In the genomic region with DNA sequence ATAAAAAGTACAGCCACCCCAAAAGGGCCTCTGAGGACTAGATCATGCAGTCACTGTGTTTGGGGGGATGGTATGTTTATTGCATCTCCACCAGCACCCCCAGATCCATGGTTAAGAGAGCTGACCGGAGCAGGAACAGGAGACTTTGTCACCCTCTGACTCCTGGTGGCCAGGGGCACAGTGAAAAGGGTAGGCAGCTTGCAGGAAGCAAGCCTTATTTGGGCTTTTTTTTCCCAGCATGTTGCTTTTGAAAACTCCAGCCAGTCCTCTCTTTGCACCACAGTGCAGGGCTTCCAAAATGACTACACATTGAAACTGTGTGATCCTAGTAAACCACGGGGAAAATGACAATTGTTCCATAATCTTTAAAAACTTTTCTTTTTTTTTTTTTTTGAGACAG, we compare ENCODE assay signal across 31 cellular contexts. TPM values are rescaled to one million over a fixed set of nuclear protein-coding genes. Genes with fewer than 3 reads are reported as not detected.
"Had no signal": no experiment of that assay in that cellular context is flagged by ENCODE, and none has a peak within 500 bp of the region (broad histone marks: within the 10 kb centered on the region; RNA-seq: fewer than 3 reads in every experiment).

No MANE protein-coding gene starts in this region.

- H3K4me3 ChIP-seq: ovary, psoas muscle, skin epidermis, smooth muscle cell, spleen, suprapubic skin, testis, tibial artery, transverse colon, upper lobe of right lung, uterus had no signal

- H3K27me3 ChIP-seq: ovary, spleen, suprapubic skin, testis, tibial artery, transverse colon, upper lobe of right lung, uterus had no signal

- H3K79me2 ChIP-seq: parathyroid adenoma had no signal

- H3K9me3 Mint-ChIP-seq: naive thymus-derived CD4-positive, alpha-beta T cell; natural killer cell; nephron; stimulated activated memory B cell treated with anti-CD40 and anti-IgM and Interleukin-4, amounts not matched to agents 10 μg/mL and 1 μg/mL and 100 μg/mL, for 72 hours; stimulated activated naive CD8-positive, alpha-beta T cell treated with anti-CD3 and anti-CD28 coated beads, Interleukin-15, amount 100 ng/mL, for 72 hours; type B pancreatic cell had no signal

- H3K9me3 ChIP-seq: ovary, psoas muscle, spleen, suprapubic skin, testis, tibial artery, transverse colon, upper lobe of right lung, uterus had no signal

- H3K4me2 ChIP-seq: smooth muscle cell had no signal

- ATAC-seq: naive thymus-derived CD4-positive, alpha-beta T cell; natural killer cell; psoas muscle; right cardiac atrium; sciatic nerve; stimulated activated memory B cell treated with anti-CD40 and anti-IgM and Interleukin-4, amounts not matched to agents 10 μg/mL and 1 μg/mL and 100 μg/mL, for 72 hours; stimulated activated naive CD8-positive, alpha-beta T cell treated with anti-CD3 and anti-CD28 coated beads, Interleukin-15, amount 100 ng/mL, for 72 hours; stimulated activated naive CD8-positive, alpha-beta T cell treated with anti-CD3 and anti-CD28 coated beads, Interleukin-15, Interleukin-2, amounts not matched to agents 100 U/mL and 50 U/mL, for 24 hours; upper lobe of right lung had no signal

- H3K36me3 Mint-ChIP-seq: natural killer cell, type B pancreatic cell had no signal

- H3K4me3 Mint-ChIP-seq: naive thymus-derived CD4-positive, alpha-beta T cell; natural killer cell; nephron; stimulated activated memory B cell treated with anti-CD40 and anti-IgM and Interleukin-4, amounts not matched to agents 10 μg/mL and 1 μg/mL and 100 μg/mL, for 72 hours; stimulated activated naive CD8-positive, alpha-beta T cell treated with anti-CD3 and anti-CD28 coated beads, Interleukin-15, amount 100 ng/mL, for 72 hours; type B pancreatic cell had no signal

- H3K27me3 Mint-ChIP-seq: naive thymus-derived CD4-positive, alpha-beta T cell; progenitor cell of endocrine pancreas; stimulated activated memory B cell treated with anti-CD40 and anti-IgM and Interleukin-4, amounts not matched to agents 10 μg/mL and 1 μg/mL and 100 μg/mL, for 72 hours; stimulated activated naive CD8-positive, alpha-beta T cell treated with anti-CD3 and anti-CD28 coated beads, Interleukin-15, amount 100 ng/mL, for 72 hours; type B pancreatic cell had no signal

- H3K27ac Mint-ChIP-seq: naive thymus-derived CD4-positive, alpha-beta T cell; natural killer cell; progenitor cell of endocrine pancreas; stimulated activated memory B cell treated with anti-CD40 and anti-IgM and Interleukin-4, amounts not matched to agents 10 μg/mL and 1 μg/mL and 100 μg/mL, for 72 hours; type B pancreatic cell had no signal

- H2AFZ ChIP-seq: parathyroid adenoma had no signal

- H3K4me1 ChIP-seq: parathyroid adenoma, psoas muscle, suprapubic skin, testis, tibial artery, upper lobe of right lung, uterus had no signal

- H3K9ac ChIP-seq: parathyroid adenoma had no signal

- H3K36me3 ChIP-seq: ovary, transverse colon, upper lobe of right lung, uterus had no signal

- DNase-seq: naive thymus-derived CD4-positive, alpha-beta T cell; natural killer cell; occipital lobe; ovary; posterior cingulate gyrus; psoas muscle; spleen; stimulated activated CD4-positive, alpha-beta T cell treated with anti-CD3 and anti-CD28 coated beads, Interleukin-12 subunit alpha, Interleukin-12 subunit beta, amount 100 ng/mL, for 4 hours; stimulated activated CD4-positive, alpha-beta T cell treated with anti-CD3 and anti-CD28 coated beads, Interleukin-1b, Interleukin-23, amount 100 ng/mL, for 48 hours; stimulated activated CD4-positive, alpha-beta T cell treated with anti-CD3 and anti-CD28 coated beads, Interleukin-4, amount 100 ng/mL, for 1 hour; stimulated activated CD4-positive, alpha-beta T cell treated with anti-CD3 and anti-CD28 coated beads, Interleukin-4, amount 100 ng/mL, for 4 hours; stimulated activated CD8-positive, alpha-beta memory T cell treated with anti-CD3 and anti-CD28 coated beads, Interleukin-4, amount 100 ng/mL, for 48 hours; stimulated activated naive CD4-positive, alpha-beta T cell; stimulated activated naive CD8-positive, alpha-beta T cell treated with anti-CD3 and anti-CD28 coated beads, Interleukin-15, amount 100 ng/mL, for 72 hours; stimulated activated naive CD8-positive, alpha-beta T cell treated with anti-CD3 and anti-CD28 coated beads, Interleukin-15, Interleukin-2, amounts not matched to agents 100 U/mL and 50 U/mL, for 24 hours; substantia nigra; testis; tibial artery; transverse colon; upper lobe of right lung; uterus had no signal

- H3K27ac ChIP-seq: ovary, parathyroid adenoma, psoas muscle, skin epidermis, suprapubic skin, testis, tibial artery, transverse colon, upper lobe of right lung, uterus had no signal

RNA-seq across cellular contexts. Expression of a gene that starts 29.8 kb away (rescaled TPM):
- polyA plus RNA-seq: naive thymus-derived CD4-positive, alpha-beta T cell; psoas muscle had no signal
